Comparison of ENCODE assay signal across 1 cellular context in the genomic region with DNA sequence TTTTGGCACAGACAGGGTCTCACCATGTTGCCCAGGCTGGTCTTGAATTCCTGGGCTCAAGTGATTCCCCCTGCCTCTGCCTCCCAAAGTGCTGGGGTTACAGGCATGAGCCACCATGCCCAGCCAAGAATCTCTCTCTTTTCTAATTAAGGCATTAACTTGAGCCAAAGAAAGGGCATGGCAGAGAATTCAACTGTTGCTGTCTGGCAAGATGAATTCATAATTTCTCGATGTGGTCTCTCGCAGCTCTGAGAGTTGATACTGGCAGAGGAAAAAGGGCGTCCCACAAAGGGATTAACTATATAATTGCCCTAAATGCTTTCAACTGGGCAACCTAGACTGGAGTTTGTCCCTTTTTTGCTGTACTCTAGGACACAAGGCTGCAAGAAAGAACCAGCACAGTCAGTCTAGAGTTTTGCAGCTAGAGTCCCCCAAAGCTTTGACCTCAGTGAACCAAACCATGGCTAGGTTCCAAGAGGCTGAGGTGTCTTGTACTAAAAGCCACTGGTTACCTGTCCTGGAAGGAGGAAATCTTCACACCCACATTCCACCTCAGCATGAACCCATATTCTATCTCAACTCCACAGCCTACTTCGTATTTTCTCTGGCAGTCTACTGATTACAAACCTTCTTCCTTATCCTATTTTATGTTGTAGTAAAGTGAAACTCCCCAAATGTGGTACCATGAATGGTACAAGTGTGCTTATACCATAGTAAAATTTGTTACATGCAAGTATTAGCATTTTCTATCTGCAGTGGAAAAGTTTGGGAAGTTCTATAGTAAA.
TF ChIP-seq lines count a peak whose summit lies in the region.

No MANE protein-coding gene starts in this region.

TF ChIP-seq in GM23338, 12 proteins besides CTCF, POLR2A, EP300 and RAD21:
- TF ChIP-seq, protein P1, sequence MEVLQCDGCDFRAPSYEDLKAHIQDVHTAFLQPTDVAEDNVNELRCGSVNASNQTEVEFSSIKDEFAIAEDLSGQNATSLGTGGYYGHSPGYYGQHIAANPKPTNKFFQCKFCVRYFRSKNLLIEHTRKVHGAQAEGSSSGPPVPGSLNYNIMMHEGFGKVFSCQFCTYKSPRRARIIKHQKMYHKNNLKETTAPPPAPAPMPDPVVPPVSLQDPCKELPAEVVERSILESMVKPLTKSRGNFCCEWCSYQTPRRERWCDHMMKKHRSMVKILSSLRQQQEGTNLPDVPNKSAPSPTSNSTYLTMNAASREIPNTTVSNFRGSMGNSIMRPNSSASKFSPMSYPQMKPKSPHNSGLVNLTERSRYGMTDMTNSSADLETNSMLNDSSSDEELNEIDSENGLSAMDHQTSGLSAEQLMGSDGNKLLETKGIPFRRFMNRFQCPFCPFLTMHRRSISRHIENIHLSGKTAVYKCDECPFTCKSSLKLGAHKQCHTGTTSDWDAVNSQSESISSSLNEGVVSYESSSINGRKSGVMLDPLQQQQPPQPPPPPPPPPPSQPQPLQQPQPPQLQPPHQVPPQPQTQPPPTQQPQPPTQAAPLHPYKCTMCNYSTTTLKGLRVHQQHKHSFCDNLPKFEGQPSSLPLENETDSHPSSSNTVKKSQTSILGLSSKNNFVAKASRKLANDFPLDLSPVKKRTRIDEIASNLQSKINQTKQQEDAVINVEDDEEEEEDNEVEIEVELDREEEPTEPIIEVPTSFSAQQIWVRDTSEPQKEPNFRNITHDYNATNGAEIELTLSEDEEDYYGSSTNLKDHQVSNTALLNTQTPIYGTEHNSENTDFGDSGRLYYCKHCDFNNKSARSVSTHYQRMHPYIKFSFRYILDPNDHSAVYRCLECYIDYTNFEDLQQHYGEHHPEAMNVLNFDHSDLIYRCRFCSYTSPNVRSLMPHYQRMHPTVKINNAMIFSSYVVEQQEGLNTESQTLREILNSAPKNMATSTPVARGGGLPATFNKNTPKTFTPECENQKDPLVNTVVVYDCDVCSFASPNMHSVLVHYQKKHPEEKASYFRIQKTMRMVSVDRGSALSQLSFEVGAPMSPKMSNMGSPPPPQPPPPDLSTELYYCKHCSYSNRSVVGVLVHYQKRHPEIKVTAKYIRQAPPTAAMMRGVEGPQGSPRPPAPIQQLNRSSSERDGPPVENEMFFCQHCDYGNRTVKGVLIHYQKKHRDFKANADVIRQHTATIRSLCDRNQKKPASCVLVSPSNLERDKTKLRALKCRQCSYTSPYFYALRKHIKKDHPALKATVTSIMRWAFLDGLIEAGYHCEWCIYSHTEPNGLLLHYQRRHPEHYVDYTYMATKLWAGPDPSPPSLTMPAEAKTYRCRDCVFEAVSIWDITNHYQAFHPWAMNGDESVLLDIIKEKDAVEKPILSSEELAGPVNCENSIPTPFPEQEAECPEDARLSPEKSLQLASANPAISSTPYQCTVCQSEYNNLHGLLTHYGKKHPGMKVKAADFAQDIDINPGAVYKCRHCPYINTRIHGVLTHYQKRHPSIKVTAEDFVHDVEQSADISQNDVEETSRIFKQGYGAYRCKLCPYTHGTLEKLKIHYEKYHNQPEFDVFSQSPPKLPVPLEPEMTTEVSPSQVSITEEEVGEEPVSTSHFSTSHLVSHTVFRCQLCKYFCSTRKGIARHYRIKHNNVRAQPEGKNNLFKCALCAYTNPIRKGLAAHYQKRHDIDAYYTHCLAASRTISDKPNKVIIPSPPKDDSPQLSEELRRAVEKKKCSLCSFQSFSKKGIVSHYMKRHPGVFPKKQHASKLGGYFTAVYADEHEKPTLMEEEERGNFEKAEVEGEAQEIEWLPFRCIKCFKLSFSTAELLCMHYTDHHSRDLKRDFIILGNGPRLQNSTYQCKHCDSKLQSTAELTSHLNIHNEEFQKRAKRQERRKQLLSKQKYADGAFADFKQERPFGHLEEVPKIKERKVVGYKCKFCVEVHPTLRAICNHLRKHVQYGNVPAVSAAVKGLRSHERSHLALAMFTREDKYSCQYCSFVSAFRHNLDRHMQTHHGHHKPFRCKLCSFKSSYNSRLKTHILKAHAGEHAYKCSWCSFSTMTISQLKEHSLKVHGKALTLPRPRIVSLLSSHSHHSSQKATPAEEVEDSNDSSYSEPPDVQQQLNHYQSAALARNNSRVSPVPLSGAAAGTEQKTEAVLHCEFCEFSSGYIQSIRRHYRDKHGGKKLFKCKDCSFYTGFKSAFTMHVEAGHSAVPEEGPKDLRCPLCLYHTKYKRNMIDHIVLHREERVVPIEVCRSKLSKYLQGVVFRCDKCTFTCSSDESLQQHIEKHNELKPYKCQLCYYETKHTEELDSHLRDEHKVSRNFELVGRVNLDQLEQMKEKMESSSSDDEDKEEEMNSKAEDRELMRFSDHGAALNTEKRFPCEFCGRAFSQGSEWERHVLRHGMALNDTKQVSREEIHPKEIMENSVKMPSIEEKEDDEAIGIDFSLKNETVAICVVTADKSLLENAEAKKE (CRISPR knock-in tag; IDR thresholded peaks at IDR 0.05): no peak
- TF ChIP-seq CREB1 (CRISPR knock-in tag; IDR thresholded peaks at IDR 0.05; ENCODE audit: low read depth) (no peak), EZH2 (IDR thresholded peaks at IDR 0.05; ENCODE audit: low read depth, unreplicated experiment) (no peak)
